Comparison of ENCODE assay signal across 16 cellular contexts in the genomic region with DNA sequence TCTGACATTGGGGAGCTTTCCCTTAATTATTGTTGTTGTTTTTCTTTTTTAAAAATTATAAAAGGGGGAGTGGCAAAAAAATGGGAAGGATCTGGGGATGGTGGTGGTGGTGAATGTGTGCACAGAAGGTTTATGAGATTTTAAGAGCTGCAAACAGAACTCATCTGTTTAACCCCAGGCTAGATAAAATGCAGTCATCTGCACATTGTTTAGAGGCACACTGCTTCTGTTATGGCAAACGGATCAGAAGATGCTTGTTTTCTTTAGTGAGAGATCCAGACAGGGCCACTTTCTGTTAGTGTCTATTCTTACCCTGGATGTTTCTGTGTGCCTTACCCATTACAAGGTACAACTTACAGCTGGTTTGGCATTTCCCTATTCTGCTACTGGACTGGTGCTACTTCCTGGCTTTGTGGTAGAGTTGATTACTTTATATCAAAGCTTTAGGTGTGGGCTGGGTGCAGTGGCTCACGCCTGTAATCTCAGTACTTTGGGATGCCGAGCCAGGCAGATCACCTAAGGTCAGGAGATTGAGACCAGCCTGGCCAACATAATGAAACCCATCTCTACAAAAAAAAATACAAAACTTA.
"Had no signal": no experiment of that assay in that cellular context is flagged by ENCODE, and none has a peak within 500 bp of the region (broad histone marks: within the 10 kb centered on the region; RNA-seq: fewer than 3 reads in every experiment).

No MANE protein-coding gene starts in this region.

- H3K27ac Mint-ChIP-seq: activated T-cell treated with anti-CD3 and anti-CD28 coated beads, Interleukin-2, amount 50 U/mL, for 24 hours; stimulated activated effector memory CD8-positive, alpha-beta T cell treated with anti-CD3 and anti-CD28 coated beads, Interleukin-12 subunit alpha, Interleukin-12 subunit beta, amount 100 ng/mL, for 72 hours had no signal

- H3K4me1 Mint-ChIP-seq: stimulated activated effector memory CD8-positive, alpha-beta T cell treated with anti-CD3 and anti-CD28 coated beads, Interleukin-12 subunit alpha, Interleukin-12 subunit beta, amount 100 ng/mL, for 72 hours had no signal

- H3K9me3 Mint-ChIP-seq: activated naive CD4-positive, alpha-beta T cell treated with anti-CD3 and anti-CD28 coated beads, Interleukin-2, amount 50 U/mL, for 72 hours; activated T-cell treated with anti-CD3 and anti-CD28 coated beads, Interleukin-2, amount 50 U/mL, for 24 hours; stimulated activated effector memory CD8-positive, alpha-beta T cell treated with anti-CD3 and anti-CD28 coated beads, Interleukin-12 subunit alpha, Interleukin-12 subunit beta, amount 100 ng/mL, for 72 hours had no signal

- H3K9me3 ChIP-seq: ovary, sigmoid colon had no signal

- ATAC-seq: left ventricle myocardium superior; stimulated activated effector memory CD8-positive, alpha-beta T cell treated with anti-CD3 and anti-CD28 coated beads, Interleukin-12 subunit alpha, Interleukin-12 subunit beta, amount 100 ng/mL, for 72 hours had no signal

- DNase-seq: activated CD4-positive, alpha-beta T cell treated with anti-CD3 and anti-CD28 coated beads, Interleukin-2, amount 50 U/mL, for 48 hours; activated CD4-positive, CD25-positive, alpha-beta regulatory T cell treated with anti-CD3 and anti-CD28 coated beads, Interleukin-2, amount 50 U/mL, for 72 hours; activated gamma-delta T cell; activated T-cell treated with anti-CD3 and anti-CD28 coated beads, Interleukin-2, amount 50 U/mL, for 24 hours; glutamatergic neuron; hypothalamus; left ventricle myocardium superior; mesendoderm; ovary; SIG-M5; sigmoid colon; stimulated activated CD4-positive, alpha-beta T cell treated with anti-CD3 and anti-CD28 coated beads, Interleukin-12 subunit alpha, Interleukin-12 subunit beta, amount 100 ng/mL, for 4 hours; stimulated activated CD4-positive, alpha-beta T cell treated with anti-CD3 and anti-CD28 coated beads, Interleukin-2, amount 100 ng/mL, for 24 hours had no signal

- H3K4me3 ChIP-seq: ovary, sigmoid colon had no signal

- H3K36me3 ChIP-seq: ovary, sigmoid colon had no signal

- H3K36me3 Mint-ChIP-seq: activated naive CD4-positive, alpha-beta T cell treated with anti-CD3 and anti-CD28 coated beads, Interleukin-2, amount 50 U/mL, for 72 hours; stimulated activated effector memory CD8-positive, alpha-beta T cell treated with anti-CD3 and anti-CD28 coated beads, Interleukin-12 subunit alpha, Interleukin-12 subunit beta, amount 100 ng/mL, for 72 hours had no signal

- H3K4me3 Mint-ChIP-seq: activated T-cell treated with anti-CD3 and anti-CD28 coated beads, Interleukin-2, amount 50 U/mL, for 24 hours; neural crest cell; stimulated activated effector memory CD8-positive, alpha-beta T cell treated with anti-CD3 and anti-CD28 coated beads, Interleukin-12 subunit alpha, Interleukin-12 subunit beta, amount 100 ng/mL, for 72 hours had no signal
